In genomic region chr12:47319746-47320145, GRCh38 we compare ENCODE assay signal across 18 cellular contexts.
DNase-seq lines count a peak whose midpoint lies in the region; ATAC-seq, FAIRE-seq and TF ChIP-seq lines count a peak whose summit lies in the region.
"Had no signal": no experiment of that assay in that cellular context is flagged by ENCODE, and none has a peak within 500 bp of the region (broad histone marks: within the 10 kb centered on the region; RNA-seq: fewer than 3 reads in every experiment).

No MANE protein-coding gene starts in this region.

- POLR2A ChIA-PET in K562 (lab: Yijun Ruan, JAX) = no interaction called here
- POLR2A ChIA-PET in naive thymus-derived CD8-positive, alpha-beta T cell (lab: Charles Lee) = interaction anchor here (0.8 kb wide), 1 partner anchor 34 kb away, joined by 3 read pairs; no protein-coding TSS in a partner anchor

- no peak for DNase-seq in stimulated activated naive CD8-positive, alpha-beta T cell treated with anti-CD3 and anti-CD28 coated beads, Interleukin-15, Interleukin-2, amounts not matched to agents 100 U/mL and 50 U/mL, for 24 hours
- DNase-seq in K562 (ENCODE audit: extremely low read depth in 1 of 4, low spot score in 3 of 4) (no peak), OCI-M1 (lab: John Stamatoyannopoulos, UW) (no peak), GM13976 (ENCODE audit: low spot score) (no peak)
- no peak for DNase-seq in naive thymus-derived CD8-positive, alpha-beta T cell
- DNase-seq in activated CD4-positive, alpha-beta T cell treated with anti-CD3 and anti-CD28 coated beads for 4 hours = no peak
- DNase-seq: ACHN; CD4-positive, alpha-beta T cell; GF-D8; HFFc6; NCI-H1048; NCI-H2227 treated with DMSO at 0.1 percent for 48 hours; NCI-H526 treated with DMSO at 0.1 percent for 48 hours; PC-9 had no signal

- WGBS in K562 (ENCODE audit: insufficient coverage, low coverage, missing lambda C conversion rate) = 82% methylated on average over 1 of the region's 1 CpG

- no peaks in the 10 kb centered on the region for H3K9me3 Mint-ChIP-seq in stimulated activated naive CD8-positive, alpha-beta T cell treated with anti-CD3 and anti-CD28 coated beads, Interleukin-15, Interleukin-2, amounts not matched to agents 100 ng/mL and 50 ng/mL, for 24 hours
- peaks cover 0 to 1% (median 0%) of the 10 kb centered on the region in 9 donors for H3K9me3 Mint-ChIP-seq in naive thymus-derived CD8-positive, alpha-beta T cell
- H3K9me3 Mint-ChIP-seq: CD4-positive, alpha-beta T cell; HFFc6 had no signal

- no peak overlapping the region for H3K4me2 ChIP-seq in K562 (ENCODE audit: insufficient read depth, low read length)
- H3K4me2 ChIP-seq: PC-9 had no signal

- TF ChIP-seq EP300 in K562 (IDR thresholded peaks at IDR 0.05; ENCODE audit: low read length) = no peak

- no peak overlapping the region for H3K27ac ChIP-seq in K562 (ENCODE audit: extremely low read depth, low read depth, low read length)
- H3K27ac ChIP-seq: HL-60, PC-9 had no signal

- peaks cover 3% of the 10 kb centered on the region for H3K36me3 Mint-ChIP-seq in stimulated activated naive CD8-positive, alpha-beta T cell treated with anti-CD3 and anti-CD28 coated beads, Interleukin-15, Interleukin-2, amounts not matched to agents 100 ng/mL and 50 ng/mL, for 24 hours (ENCODE audit: low read depth)
- H3K36me3 Mint-ChIP-seq in naive thymus-derived CD8-positive, alpha-beta T cell = no peaks in the 10 kb centered on the region

- H3K4me1 ChIP-seq in K562 (replicated peaks in 1 of 2; ENCODE audit: control insufficient read depth in 2 of 2, insufficient read depth in 2 of 2, low read length in 2 of 2) = peaks cover 0 to 7% of the 10 kb centered on the region in 2 experiments; a peak in 2 of 5 replicates

- no peak for TF ChIP-seq CTCF in K562 (IDR thresholded peaks at IDR 0.05 in 2 of 3, conservative IDR thresholded peaks at IDR 0.05 in 1 of 3; ENCODE audit: insufficient read depth in 2 of 3, low read depth in 1 of 3, low read length in 3 of 3)
- TF ChIP-seq CTCF in GM13976 (IDR thresholded peaks at IDR 0.05; ENCODE audit: borderline replicate concordance, control extremely low read depth, extremely low read depth, insufficient read depth, missing control alignments) = no peak

- intact Hi-C loops in K562 (cut with micrococcal nuclease) = no loop called here

- BruUV-seq in K562 (replicated peaks; lab: Mats Ljungman, UMichigan) = no TSS peak

- no peak for FAIRE-seq in K562 (lab: Jason Lieb, UNC)
- FAIRE-seq: D721Med, H1 had no signal

- H4K20me1 ChIP-seq in K562 (replicated peaks; ENCODE audit: control insufficient read depth, insufficient read depth, low read length) = no peaks in the 10 kb centered on the region

- in situ Hi-C loops in K562 (cut with MboI) = no loop called here
- in situ Hi-C loops in GM13976 (cut with MboI; ENCODE audit: low sequenced_read_pairs, unreplicated experiment) = no loop called here

- no peak for ATAC-seq in stimulated activated naive CD8-positive, alpha-beta T cell treated with anti-CD3 and anti-CD28 coated beads, Interleukin-15, Interleukin-2, amounts not matched to agents 100 U/mL and 50 U/mL, for 24 hours
- ATAC-seq in K562 = no peak
- no peak for ATAC-seq in naive thymus-derived CD8-positive, alpha-beta T cell

- no peaks in the 10 kb centered on the region for H3K79me2 ChIP-seq in K562 (ENCODE audit: control insufficient read depth, insufficient read depth, low read length)

- H3K27me3 Mint-ChIP-seq in stimulated activated naive CD8-positive, alpha-beta T cell treated with anti-CD3 and anti-CD28 coated beads, Interleukin-15, Interleukin-2, amounts not matched to agents 100 ng/mL and 50 ng/mL, for 24 hours = no peaks in the 10 kb centered on the region
- H3K27me3 Mint-ChIP-seq in naive thymus-derived CD8-positive, alpha-beta T cell = no peaks in the 10 kb centered on the region
- H3K27me3 Mint-ChIP-seq: CD4-positive, alpha-beta T cell had no signal

- no peaks in the 10 kb centered on the region; the same call in 1 of the 2 replicates for H3K9me3 ChIP-seq in K562 (replicated peaks; ENCODE audit: control insufficient read depth, insufficient read depth, low read depth, low read length)

- H3K4me1 Mint-ChIP-seq in stimulated activated naive CD8-positive, alpha-beta T cell treated with anti-CD3 and anti-CD28 coated beads, Interleukin-15, Interleukin-2, amounts not matched to agents 100 ng/mL and 50 ng/mL, for 24 hours (ENCODE audit: low read depth) = peaks cover 64% of the 10 kb centered on the region
- peaks cover 17 to 48% (median 32%) of the 10 kb centered on the region in 4 donors for H3K4me1 Mint-ChIP-seq in naive thymus-derived CD8-positive, alpha-beta T cell

- CTCF ChIA-PET in K562 (lab: Yijun Ruan, JAX; ENCODE audit: low intra/inter-chr PET ratio) = no interaction called here

- no peaks in the 10 kb centered on the region for H3K36me3 ChIP-seq in K562 (ENCODE audit: control insufficient read depth, insufficient read depth, low read length)

- no peak for TF ChIP-seq RAD21 in K562 (CRISPR knock-in tag; conservative IDR thresholded peaks at IDR 0.05 in 1 of 2, IDR thresholded peaks at IDR 0.05 in 1 of 2)

- no peak for TF ChIP-seq POLR2A in K562 (conservative IDR thresholded peaks at IDR 0.05)

- H3K27ac Mint-ChIP-seq in stimulated activated naive CD8-positive, alpha-beta T cell treated with anti-CD3 and anti-CD28 coated beads, Interleukin-15, Interleukin-2, amounts not matched to agents 100 ng/mL and 50 ng/mL, for 24 hours = peak overlapping the region; percentile 28
- peak overlapping the region in 8 of 10 donors; percentile 15 to 78 (median 47) for H3K27ac Mint-ChIP-seq in naive thymus-derived CD8-positive, alpha-beta T cell
- H3K27ac Mint-ChIP-seq: CD4-positive, alpha-beta T cell; HFFc6 had no signal

- 0 out of 2 replicates have a peak overlapping the region, but pooled peaks have one; percentile 15 for H2AFZ ChIP-seq in K562 (ENCODE audit: low read depth, low read length)
- H2AFZ ChIP-seq: PC-9 had no signal

- H3K4me3 ChIP-seq in K562 = no peak overlapping the region
- H3K4me3 ChIP-seq: PC-9 had no signal

- no peak overlapping the region for H3K9ac ChIP-seq in K562 (ENCODE audit: insufficient read depth in 1 of 2, low read depth in 2 of 2, low read length in 2 of 2)

- no peaks in the 10 kb centered on the region for H3K9me1 ChIP-seq in K562 (ENCODE audit: control insufficient read depth, insufficient read depth, low read length)

- no peaks in the 10 kb centered on the region for H3K27me3 ChIP-seq in K562 (ENCODE audit: control insufficient read depth in 2 of 2, insufficient read depth in 2 of 2, low read length in 2 of 2)

- H3K4me3 Mint-ChIP-seq in stimulated activated naive CD8-positive, alpha-beta T cell treated with anti-CD3 and anti-CD28 coated beads, Interleukin-15, Interleukin-2, amounts not matched to agents 100 ng/mL and 50 ng/mL, for 24 hours = no peak overlapping the region
- H3K4me3 Mint-ChIP-seq in naive thymus-derived CD8-positive, alpha-beta T cell = no peak overlapping the region
- H3K4me3 Mint-ChIP-seq: CD4-positive, alpha-beta T cell; HFFc6 had no signal

TF ChIP-seq in K562, 482 proteins besides CTCF, POLR2A, EP300 and RAD21:
- TF ChIP-seq, protein P1, sequence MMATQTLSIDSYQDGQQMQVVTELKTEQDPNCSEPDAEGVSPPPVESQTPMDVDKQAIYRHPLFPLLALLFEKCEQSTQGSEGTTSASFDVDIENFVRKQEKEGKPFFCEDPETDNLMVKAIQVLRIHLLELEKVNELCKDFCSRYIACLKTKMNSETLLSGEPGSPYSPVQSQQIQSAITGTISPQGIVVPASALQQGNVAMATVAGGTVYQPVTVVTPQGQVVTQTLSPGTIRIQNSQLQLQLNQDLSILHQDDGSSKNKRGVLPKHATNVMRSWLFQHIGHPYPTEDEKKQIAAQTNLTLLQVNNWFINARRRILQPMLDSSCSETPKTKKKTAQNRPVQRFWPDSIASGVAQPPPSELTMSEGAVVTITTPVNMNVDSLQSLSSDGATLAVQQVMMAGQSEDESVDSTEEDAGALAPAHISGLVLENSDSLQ (IDR thresholded peaks at IDR 0.05) = peak; percentile 21; the same call in 1 of the 2 replicates
- no peak for TF ChIP-seq POLR2B (IDR thresholded peaks at IDR 0.05; ENCODE audit: low read depth, partially characterized antibody)
TF ChIP-seq in K562: peak in this region for 1.
